8 cellular contexts compared by ENCODE assay signal in genomic region chr4:87103691-87104187, GRCh38.
A peak's percentile ranks its signal among the peaks of the same experiment; 100 is the strongest.
DNase-seq lines count a peak whose midpoint lies in the region; ATAC-seq, FAIRE-seq and TF ChIP-seq lines count a peak whose summit lies in the region.

No MANE protein-coding gene starts in this region.

- TF ChIP-seq CTCF in heart left ventricle (IDR thresholded peaks at IDR 0.05) (no peak), brain microvascular endothelial cell (IDR thresholded peaks at IDR 0.05; ENCODE audit: low read depth, low read length, missing control alignments) (no peak), tibial nerve (IDR thresholded peaks at IDR 0.05) (no peak)

- H3K27me3 ChIP-seq in heart left ventricle (no peaks in the 10 kb centered on the region), brain microvascular endothelial cell (replicated peaks) (no peaks in the 10 kb centered on the region), tibial nerve (no peaks in the 10 kb centered on the region)

- DNase-seq in heart left ventricle (no peak), left ventricle myocardium superior (no peak), brain microvascular endothelial cell (peak; percentile 66), lung microvascular endothelial cell (ENCODE audit: low read depth in 2 of 2) (peak; percentile 64 to 86), urothelium cell line (ENCODE audit: low spot score) (peak; percentile 18), tibial nerve (ENCODE audit: low spot score in 2 of 2) (no peak)

- FAIRE-seq in urothelium cell line (lab: Jason Lieb, UNC): no peak

- TF ChIP-seq POLR2A in heart left ventricle (IDR thresholded peaks at IDR 0.05) (no peak), tibial nerve (IDR thresholded peaks at IDR 0.05) (no peak)

- peaks cover 0 to 57% (median 39%) of the 10 kb centered on the region in 12 donors for H3K4me1 ChIP-seq in heart left ventricle
- peaks cover 0 to 55% (median 13%) of the 10 kb centered on the region in 4 donors for H3K4me1 ChIP-seq in tibial nerve

- no peak for TF ChIP-seq EP300 in tibial nerve (IDR thresholded peaks at IDR 0.05)

- H3K4me3 ChIP-seq in heart left ventricle: no peak overlapping the region
- H3K4me3 ChIP-seq in brain microvascular endothelial cell (ENCODE audit: low read depth, low read length): no peak overlapping the region
- H3K4me3 ChIP-seq in tibial nerve: no peak overlapping the region

- in situ Hi-C loops in brain microvascular endothelial cell (cut with HindIII; ENCODE audit: low pct_ligation_motif_present, low sequenced_read_pairs): loop anchor here (25.0 kb wide), 1 partner anchor 166 kb away; the partner anchor contains the start of gene AFF1

- intact Hi-C loops in heart left ventricle (cut with DNase I) (no loop called here), left ventricle myocardium superior (cut with micrococcal nuclease) (no loop called here)

- ATAC-seq in heart left ventricle (peak in 1 of 4 donors; percentile 20), left ventricle myocardium superior (no peak), HG02798 (IDR thresholded peaks at IDR 0.05; ENCODE audit: poor library complexity, unreplicated experiment) (no peak), GM19467 (IDR thresholded peaks at IDR 0.05; ENCODE audit: unreplicated experiment) (no peak)

- WGBS in heart left ventricle, 4 donors: 68 to 85% (median 77%) methylated on average over 2 of the region's 2 CpGs
- WGBS in tibial nerve, 2 donors: 84 to 89% methylated on average over 2 of the region's 2 CpGs

- H3K27ac ChIP-seq in heart left ventricle (peak overlapping the region in 11 of 12 donors; percentile 35 to 82 (median 53)), brain microvascular endothelial cell (peak overlapping the region; percentile 93), tibial nerve (peak overlapping the region in 2 of 4 donors; percentile 42 to 49)

- peaks cover 0 to 53% (median 31%) of the 10 kb centered on the region in 9 donors for H3K36me3 ChIP-seq in heart left ventricle
- H3K36me3 ChIP-seq in brain microvascular endothelial cell (replicated peaks): no peaks in the 10 kb centered on the region
- peaks cover 0 to 28% (median 0%) of the 10 kb centered on the region in 3 donors for H3K36me3 ChIP-seq in tibial nerve

- H3K9me3 ChIP-seq in heart left ventricle (no peaks in the 10 kb centered on the region), tibial nerve (no peaks in the 10 kb centered on the region)

Comparison
In these comparisons a context has a peak if more than half of its experiments do, and no peak if none do; other contexts are left out.
1. DNase-seq: peak in brain microvascular endothelial cell (single experiment), lung microvascular endothelial cell (2 of 2) and urothelium cell line (single experiment); none in heart left ventricle (0 of 5), left ventricle myocardium superior (single experiment) and tibial nerve (0 of 2).